21 cellular contexts compared by ENCODE assay signal in genomic region chr11:62418733-62419132, GRCh38. TPM values are rescaled to one million over a fixed set of nuclear protein-coding genes. Genes with fewer than 3 reads are reported as not detected.
DNase-seq lines count a peak whose midpoint lies in the region; ATAC-seq and TF ChIP-seq lines count a peak whose summit lies in the region.
"Had no signal": no experiment of that assay in that cellular context is flagged by ENCODE, and none has a peak within 500 bp of the region (broad histone marks: within the 10 kb centered on the region; RNA-seq: fewer than 3 reads in every experiment).

TSS of gene SCGB1A1 (plus strand) at chr11:62419033. CDS start at chr11:62419096, 63 bp downstream.

- H3K36me3 ChIP-seq in Peyer's patch (no peaks in the 10 kb centered on the region), muscle layer of colon (ENCODE audit: insufficient read depth, low read length) (no peaks in the 10 kb centered on the region), thymus (ENCODE audit: control insufficient read depth, insufficient read depth) (no peaks in the 10 kb centered on the region)

- H3K9ac ChIP-seq in muscle layer of colon (ENCODE audit: low read length): no peak within 1 kb of the TSS
- H3K9ac ChIP-seq: BLaER1 treated with 17β-estradiol and CSF1 and Interleukin-3, amounts not matched to agents 10 nM and 100 nM had no signal

- H3K9me3 ChIP-seq in Peyer's patch (no peaks in the 10 kb centered on the region), muscle layer of colon (ENCODE audit: low read length) (no peaks in the 10 kb centered on the region), thymus (ENCODE audit: control insufficient read depth) (no peaks in the 10 kb centered on the region)
- H3K9me3 ChIP-seq: BLaER1 treated with 17β-estradiol and CSF1 and Interleukin-3, amounts not matched to agents 10 nM and 100 nM; psoas muscle had no signal

- H3K9me3 Mint-ChIP-seq in dendritic cell treated with granulocyte-macrophage colony-stimulating factor and Interleukin-4, amounts not matched to agents 40 ng/mL and 50 ng/mL, for 4 days: no peaks in the 10 kb centered on the region

- H3K4me3 ChIP-seq in Peyer's patch (no peak within 1 kb of the TSS), muscle layer of colon (ENCODE audit: low read depth in 1 of 2, low read length in 2 of 2) (no peak within 1 kb of the TSS), thymus (ENCODE audit: low read length) (no peak within 1 kb of the TSS)
- H3K4me3 ChIP-seq: BLaER1 treated with 17β-estradiol and CSF1 and Interleukin-3, amounts not matched to agents 10 nM and 100 nM; psoas muscle had no signal

- H3K4me3 Mint-ChIP-seq in dendritic cell treated with granulocyte-macrophage colony-stimulating factor and Interleukin-4, amounts not matched to agents 40 ng/mL and 50 ng/mL, for 4 days: no peak within 1 kb of the TSS

- peak within 1 kb of the TSS; percentile 68 for H3K27ac Mint-ChIP-seq in dendritic cell treated with granulocyte-macrophage colony-stimulating factor and Interleukin-4, amounts not matched to agents 40 ng/mL and 50 ng/mL, for 4 days

- H3K27ac ChIP-seq in Peyer's patch (peak within 1 kb of the TSS; percentile 7 to 51 (median 26)), muscle layer of colon (ENCODE audit: low read depth, low read length) (peak within 1 kb of the TSS; percentile 45), thymus (ENCODE audit: low read depth) (no peak within 1 kb of the TSS)
- H3K27ac ChIP-seq: BLaER1 treated with 17β-estradiol and CSF1 and Interleukin-3, amounts not matched to agents 10 nM and 100 nM; psoas muscle had no signal

- H3K36me3 Mint-ChIP-seq in dendritic cell treated with granulocyte-macrophage colony-stimulating factor and Interleukin-4, amounts not matched to agents 40 ng/mL and 50 ng/mL, for 4 days (ENCODE audit: low read depth): no peaks in the 10 kb centered on the region

- no peak for TF ChIP-seq CTCF in Peyer's patch (IDR thresholded peaks at IDR 0.05)

- DNase-seq in Peyer's patch: no peak
- no peak for DNase-seq in activated naive CD4-positive, alpha-beta T cell (lab: John Stamatoyannopoulos, UW)
- DNase-seq: activated CD4-positive, CD25-positive, alpha-beta regulatory T cell treated with anti-CD3 and anti-CD28 coated beads, Interleukin-2, amount 50 U/mL, for 72 hours; activated CD8-positive, alpha-beta memory T cell treated with anti-CD3 and anti-CD28 coated beads, Interleukin-2, amount 50 U/mL, for 4 hours; activated gamma-delta T cell treated with Interleukin-2 at 50 U/mL for 16 hours; dermis blood vessel endothelial cell; DMS79; hypothalamus; NCI-H1694 treated with DMSO at 0.1 percent for 48 hours; NCI-H446; psoas muscle; SHP77 treated with DMSO at 0.1 percent for 48 hours; substantia nigra had no signal

- WGBS in thymus: 94% methylated on average over 4 of the region's 4 CpGs

- peaks cover 6% of the 10 kb centered on the region for H3K27me3 Mint-ChIP-seq in dendritic cell treated with granulocyte-macrophage colony-stimulating factor and Interleukin-4, amounts not matched to agents 40 ng/mL and 50 ng/mL, for 4 days

- ATAC-seq in HG02973 (IDR thresholded peaks at IDR 0.05; ENCODE audit: unreplicated experiment) (no peak), HG03025 (IDR thresholded peaks at IDR 0.05; ENCODE audit: low FRiP score, unreplicated experiment) (no peak)
- ATAC-seq: esophagus mucosa, psoas muscle had no signal

- TF ChIP-seq POLR2A in Peyer's patch (IDR thresholded peaks at IDR 0.05): no peak

- H3K4me1 Mint-ChIP-seq in dendritic cell treated with granulocyte-macrophage colony-stimulating factor and Interleukin-4, amounts not matched to agents 40 ng/mL and 50 ng/mL, for 4 days (ENCODE audit: low read depth): peaks cover 67% of the 10 kb centered on the region

- H3K27me3 ChIP-seq in Peyer's patch: no peaks in the 10 kb centered on the region
- H3K27me3 ChIP-seq in muscle layer of colon (ENCODE audit: control insufficient read depth in 1 of 2, insufficient read depth in 2 of 2, low read length in 2 of 2): no peaks in the 10 kb centered on the region
- no peaks in the 10 kb centered on the region for H3K27me3 ChIP-seq in thymus (ENCODE audit: control insufficient read depth, insufficient read depth)
- H3K27me3 ChIP-seq: BLaER1 treated with 17β-estradiol and CSF1 and Interleukin-3, amounts not matched to agents 10 nM and 100 nM had no signal

- H3K4me1 ChIP-seq in Peyer's patch (no peaks in the 10 kb centered on the region), muscle layer of colon (ENCODE audit: insufficient read depth, low read length) (peaks cover 48% of the 10 kb centered on the region), thymus (ENCODE audit: control insufficient read depth, insufficient read depth, low read length) (no peaks in the 10 kb centered on the region)
- H3K4me1 ChIP-seq: psoas muscle had no signal

- intact Hi-C loops in dendritic cell treated with granulocyte-macrophage colony-stimulating factor and Interleukin-4, amounts not matched to agents 40 ng/mL and 50 ng/mL, for 4 days (cut with micrococcal nuclease): no loop called here

RNA-seq across cellular contexts. Expression of gene SCGB1A1, which starts in this region (rescaled TPM):
- total RNA-seq in Peyer's patch: not detected
- polyA plus RNA-seq in thymus: 27.2 TPM
- total RNA-seq: dermis blood vessel endothelial cell; psoas muscle; T-helper 2 cell treated with Interferon-gamma antibody and Interleukin-4, amounts not matched to agents 100 ng/mL and 5 ng/mL, for 36 hours had no signal
